In the genomic region with DNA sequence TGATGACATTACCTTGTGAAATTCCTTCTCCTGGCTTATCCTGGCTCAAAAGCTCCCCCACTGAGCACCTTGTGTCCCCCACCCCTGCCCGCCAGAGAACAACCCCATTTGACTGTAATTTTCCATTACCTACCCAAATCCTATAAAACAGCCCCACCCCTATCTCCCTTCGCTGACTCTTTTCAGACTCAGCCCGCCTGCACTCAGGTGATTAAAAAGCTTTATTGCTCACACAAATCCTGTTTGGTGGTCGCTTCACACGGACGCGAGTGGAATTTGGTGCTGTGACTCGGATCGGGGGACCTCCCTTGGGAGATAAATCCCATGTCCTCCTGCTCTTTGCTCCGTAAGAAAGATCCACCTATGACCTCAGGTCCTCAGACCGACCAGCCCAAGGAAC, we compare ENCODE assay signal across 7 cellular contexts. TPM values are rescaled to one million over a fixed set of nuclear protein-coding genes. Genes with fewer than 3 reads are reported as not detected.
"Had no signal": no experiment of that assay in that cellular context is flagged by ENCODE, and none has a peak within 500 bp of the region (broad histone marks: within the 10 kb centered on the region; RNA-seq: fewer than 3 reads in every experiment).

No MANE protein-coding gene starts in this region.

RNA-seq across cellular contexts. Expression of a gene that starts 7.0 kb away (rescaled TPM):
- total RNA-seq: activated CD8-positive, alpha-beta T cell treated with anti-CD3 and anti-CD28 coated beads, Interleukin-2, amount 10 ng/mL, durations not matched to agents 7 days and 5 days; activated naive CD4-positive, alpha-beta T cell treated with anti-CD3 and anti-CD28 coated beads, Interleukin-2, amount 50 U/mL, for 72 hours; activated T-helper 1 cell treated with anti-CD3 and anti-CD28 coated beads, Interleukin-12 subunit alpha, Interleukin-12 subunit beta, Interleukin-2, Interleukin-4 antibody, amounts not matched to agents 30 ng/mL and 10 ng/mL and 1 ng/mL, durations not matched to agents 14 hours and 24 hours and 36 hours; ascending aorta; MCF 10A; PC-9; T-helper 17 cell had no signal

RNA-seq across cellular contexts. Expression of a gene that starts 34.6 kb away (rescaled TPM):
- total RNA-seq: activated CD8-positive, alpha-beta T cell treated with anti-CD3 and anti-CD28 coated beads, Interleukin-2, amount 10 ng/mL, durations not matched to agents 7 days and 5 days; activated naive CD4-positive, alpha-beta T cell treated with anti-CD3 and anti-CD28 coated beads, Interleukin-2, amount 50 U/mL, for 72 hours; activated T-helper 1 cell treated with anti-CD3 and anti-CD28 coated beads, Interleukin-12 subunit alpha, Interleukin-12 subunit beta, Interleukin-2, Interleukin-4 antibody, amounts not matched to agents 30 ng/mL and 10 ng/mL and 1 ng/mL, durations not matched to agents 14 hours and 24 hours and 36 hours; ascending aorta; MCF 10A; PC-9; T-helper 17 cell had no signal
